20 cellular contexts compared by ENCODE assay signal in genomic region chr18:23900979-23901378, GRCh38.
DNase-seq lines count a peak whose midpoint lies in the region; ATAC-seq, FAIRE-seq and TF ChIP-seq lines count a peak whose summit lies in the region.
"Had no signal": no experiment of that assay in that cellular context is flagged by ENCODE, and none has a peak within 500 bp of the region (broad histone marks: within the 10 kb centered on the region; RNA-seq: fewer than 3 reads in every experiment).

No MANE protein-coding gene starts in this region.

- H2BK20ac ChIP-seq in H1 (ENCODE audit: low read length), result no peak overlapping the region

- 65% methylated on average over 8 of the region's 8 CpGs; no CpG with 5 or more reads in 1 of the 2 experiments for WGBS in H1 (ENCODE audit: extremely low coverage in 1 of 2, insufficient coverage in 1 of 2, insufficient read length in 1 of 2, insufficient replicate concordance in 2 of 2, low coverage in 1 of 2, low lambda C conversion rate in 2 of 2, missing lambda C conversion rate in 1 of 2), 2 experiments
- WGBS in suprapubic skin, result 69% methylated on average over 8 of the region's 8 CpGs

- no peaks in the 10 kb centered on the region for H3K36me3 Mint-ChIP-seq in activated naive CD8-positive, alpha-beta T cell treated with anti-CD3 and anti-CD28 coated beads, Interleukin-2, amount 10 ng/mL, durations not matched to agents 7 days and 5 days
- H3K36me3 Mint-ChIP-seq in activated naive CD8-positive, alpha-beta T cell treated with anti-CD3 and anti-CD28 coated beads, Interleukin-2, amount 50 U/mL, for 24 hours (ENCODE audit: low read depth), result no peaks in the 10 kb centered on the region
- no peaks in the 10 kb centered on the region for H3K36me3 Mint-ChIP-seq in nephron progenitor cell (ENCODE audit: low read depth)
- H3K36me3 Mint-ChIP-seq: activated naive CD4-positive, alpha-beta T cell treated with anti-CD3 and anti-CD28 coated beads, Interleukin-2, amount 50 U/mL, for 24 hours had no signal

- H3K9me2 ChIP-seq in OCI-LY7 (ENCODE audit: insufficient read depth, low read length), result no peaks in the 10 kb centered on the region

- H4K20me1 ChIP-seq in OCI-LY7 (ENCODE audit: insufficient read depth, low read length) (no peaks in the 10 kb centered on the region), H1 (replicated peaks in 1 of 2; ENCODE audit: control insufficient read depth in 1 of 2, insufficient read depth in 2 of 2, low read length in 2 of 2) (no peaks in the 10 kb centered on the region)

- no peak overlapping the region for H2BK15ac ChIP-seq in H1 (ENCODE audit: low read length)

- no peak overlapping the region for H3K27ac ChIP-seq in OCI-LY7 (ENCODE audit: low read depth, low read length, poor library complexity, severe bottlenecking)
- H3K27ac ChIP-seq in H1 (ENCODE audit: low read depth, low read length), result no peak overlapping the region
- no peak overlapping the region for H3K27ac ChIP-seq in suprapubic skin
- H3K27ac ChIP-seq: thoracic aorta had no signal

- H3K4me3 Mint-ChIP-seq in activated naive CD8-positive, alpha-beta T cell treated with anti-CD3 and anti-CD28 coated beads, Interleukin-2, amount 10 ng/mL, durations not matched to agents 7 days and 5 days, result no peak overlapping the region
- H3K4me3 Mint-ChIP-seq in activated naive CD8-positive, alpha-beta T cell treated with anti-CD3 and anti-CD28 coated beads, Interleukin-2, amount 50 U/mL, for 24 hours, result no peak overlapping the region
- H3K4me3 Mint-ChIP-seq in nephron progenitor cell, result peak overlapping the region; percentile 19
- H3K4me3 Mint-ChIP-seq: activated CD4-positive, alpha-beta T cell treated with anti-CD3 and anti-CD28 coated beads, Interleukin-2, amount 10 ng/mL, durations not matched to agents 7 days and 5 days; activated naive CD4-positive, alpha-beta T cell treated with anti-CD3 and anti-CD28 coated beads, Interleukin-2, amount 50 U/mL, for 24 hours had no signal

- H3K4me1 Mint-ChIP-seq in activated naive CD8-positive, alpha-beta T cell treated with anti-CD3 and anti-CD28 coated beads, Interleukin-2, amount 10 ng/mL, durations not matched to agents 7 days and 5 days, result peaks cover 8% of the 10 kb centered on the region
- peaks cover 8% of the 10 kb centered on the region for H3K4me1 Mint-ChIP-seq in activated naive CD8-positive, alpha-beta T cell treated with anti-CD3 and anti-CD28 coated beads, Interleukin-2, amount 50 U/mL, for 24 hours
- peaks cover 10% of the 10 kb centered on the region for H3K4me1 Mint-ChIP-seq in nephron progenitor cell

- H3K9me3 Mint-ChIP-seq in activated naive CD8-positive, alpha-beta T cell treated with anti-CD3 and anti-CD28 coated beads, Interleukin-2, amount 10 ng/mL, durations not matched to agents 7 days and 5 days, result no peaks in the 10 kb centered on the region
- H3K9me3 Mint-ChIP-seq in activated naive CD8-positive, alpha-beta T cell treated with anti-CD3 and anti-CD28 coated beads, Interleukin-2, amount 50 U/mL, for 24 hours, result no peaks in the 10 kb centered on the region
- H3K9me3 Mint-ChIP-seq in nephron progenitor cell, result no peaks in the 10 kb centered on the region
- H3K9me3 Mint-ChIP-seq: activated CD4-positive, alpha-beta T cell treated with anti-CD3 and anti-CD28 coated beads, Interleukin-2, amount 10 ng/mL, durations not matched to agents 7 days and 5 days; activated naive CD4-positive, alpha-beta T cell treated with anti-CD3 and anti-CD28 coated beads, Interleukin-2, amount 50 U/mL, for 24 hours had no signal

- H3K27me3 ChIP-seq in H1 (replicated peaks in 1 of 4; ENCODE audit: control insufficient read depth in 3 of 4, extremely low read depth in 1 of 4, insufficient read depth in 3 of 4, low read length in 3 of 4), result no peaks in the 10 kb centered on the region
- H3K27me3 ChIP-seq in suprapubic skin, result no peaks in the 10 kb centered on the region

- no peaks in the 10 kb centered on the region for H3K79me1 ChIP-seq in H1 (ENCODE audit: low read depth, low read length)

- peaks cover 8% of the 10 kb centered on the region for H3K27me3 Mint-ChIP-seq in activated naive CD8-positive, alpha-beta T cell treated with anti-CD3 and anti-CD28 coated beads, Interleukin-2, amount 10 ng/mL, durations not matched to agents 7 days and 5 days
- H3K27me3 Mint-ChIP-seq in activated naive CD8-positive, alpha-beta T cell treated with anti-CD3 and anti-CD28 coated beads, Interleukin-2, amount 50 U/mL, for 24 hours, result peaks cover 2% of the 10 kb centered on the region
- H3K27me3 Mint-ChIP-seq in nephron progenitor cell (ENCODE audit: low read depth, poor library complexity), result peaks cover 18% of the 10 kb centered on the region
- H3K27me3 Mint-ChIP-seq: activated naive CD4-positive, alpha-beta T cell treated with anti-CD3 and anti-CD28 coated beads, Interleukin-2, amount 50 U/mL, for 24 hours had no signal

- H3K23ac ChIP-seq in H1 (ENCODE audit: insufficient read length), result no peak overlapping the region

- no peak for DNase-seq in activated naive CD8-positive, alpha-beta T cell treated with anti-CD3 and anti-CD28 coated beads, Interleukin-2, amount 10 ng/mL, durations not matched to agents 7 days and 5 days
- DNase-seq in activated naive CD8-positive, alpha-beta T cell treated with anti-CD3 and anti-CD28 coated beads, Interleukin-2, amount 50 U/mL, for 24 hours, result no peak
- DNase-seq in OCI-LY7 (ENCODE audit: low spot score) (no peak), H1 (ENCODE audit: low read depth in 1 of 2, low spot score in 2 of 2) (no peak), nephron progenitor cell (peak; percentile 16), NCI-H1417 (lab: John Stamatoyannopoulos, UW) (no peak), suprapubic skin (ENCODE audit: low spot score in 2 of 2) (no peak)
- DNase-seq: activated CD4-positive, alpha-beta T cell treated with anti-CD3 and anti-CD28 coated beads, Interleukin-2, amount 10 ng/mL, durations not matched to agents 7 days and 5 days; DMS153; KBM-7; NCI-H2107; NCI-H526 treated with DMSO at 0.1 percent for 48 hours; retina; SIG-M5; stimulated activated CD4-positive, alpha-beta T cell treated with anti-CD3 and anti-CD28 coated beads, Interleukin-12 subunit alpha, Interleukin-12 subunit beta, amount 100 ng/mL, for 4 hours; T-helper 1 cell had no signal

- H4K8ac ChIP-seq in H1 (ENCODE audit: extremely low read depth, insufficient read depth, low read length), result no peak overlapping the region

- no peak for TF ChIP-seq EP300 in H1 (IDR thresholded peaks at IDR 0.05; ENCODE audit: borderline replicate concordance in 1 of 2, low read depth in 2 of 2, low read length in 2 of 2)
- TF ChIP-seq EP300 in suprapubic skin (IDR thresholded peaks at IDR 0.05), result no peak

- H3K9ac ChIP-seq in H1 (replicated peaks in 1 of 4; ENCODE audit: extremely low read depth in 1 of 4, low read depth in 3 of 4, low read length in 3 of 4), result no peak overlapping the region

- H3K4me2 ChIP-seq in OCI-LY7 (ENCODE audit: low read length), result no peak overlapping the region
- no peak overlapping the region for H3K4me2 ChIP-seq in H1 (ENCODE audit: insufficient read depth in 1 of 2, low read depth in 2 of 2, low read length in 2 of 2)

- H2AK5ac ChIP-seq in H1 (ENCODE audit: low read depth, low read length), result no peak overlapping the region

- no peak overlapping the region for H4K91ac ChIP-seq in H1 (replicated peaks; ENCODE audit: insufficient read length, low read length)

- no peak overlapping the region for H2BK12ac ChIP-seq in H1 (ENCODE audit: low read depth, low read length)

- H3K4ac ChIP-seq in H1 (replicated peaks; ENCODE audit: insufficient read length, low read depth, low read length), result no peak overlapping the region

- H3K27ac Mint-ChIP-seq in activated naive CD8-positive, alpha-beta T cell treated with anti-CD3 and anti-CD28 coated beads, Interleukin-2, amount 10 ng/mL, durations not matched to agents 7 days and 5 days, result no peak overlapping the region
- H3K27ac Mint-ChIP-seq in activated naive CD8-positive, alpha-beta T cell treated with anti-CD3 and anti-CD28 coated beads, Interleukin-2, amount 50 U/mL, for 24 hours, result no peak overlapping the region
- H3K27ac Mint-ChIP-seq in nephron progenitor cell, result no peak overlapping the region
- H3K27ac Mint-ChIP-seq: activated CD4-positive, alpha-beta T cell treated with anti-CD3 and anti-CD28 coated beads, Interleukin-2, amount 10 ng/mL, durations not matched to agents 7 days and 5 days; activated naive CD4-positive, alpha-beta T cell treated with anti-CD3 and anti-CD28 coated beads, Interleukin-2, amount 50 U/mL, for 24 hours had no signal

- H2BK120ac ChIP-seq in H1 (replicated peaks; ENCODE audit: low read depth, low read length), result no peak overlapping the region

- no peaks in the 10 kb centered on the region for H3K23me2 ChIP-seq in H1 (ENCODE audit: low read depth, low read length)

- H3K36me3 ChIP-seq in OCI-LY7 (ENCODE audit: insufficient read depth, low read length), result no peaks in the 10 kb centered on the region
- no peaks in the 10 kb centered on the region for H3K36me3 ChIP-seq in H1 (ENCODE audit: control insufficient read depth in 2 of 4, insufficient read depth in 4 of 4, low read length in 3 of 4)
- peaks cover 62% of the 10 kb centered on the region for H3K36me3 ChIP-seq in suprapubic skin
- H3K36me3 ChIP-seq: thoracic aorta had no signal

- TF ChIP-seq RAD21 in H1 (IDR thresholded peaks at IDR 0.05 in 1 of 2, conservative IDR thresholded peaks at IDR 0.05 in 1 of 2; ENCODE audit: low read depth in 2 of 2, low read length in 2 of 2), result no peak

- intact Hi-C loops in OCI-LY7 (cut with micrococcal nuclease; ENCODE audit: unreplicated experiment), result no loop called here

- no TSS peak for BruUV-seq in OCI-LY7 (replicated peaks; lab: Mats Ljungman, UMichigan)

- no peaks in the 10 kb centered on the region for H3K79me2 ChIP-seq in OCI-LY7 (ENCODE audit: insufficient read depth, low read depth, low read length)
- H3K79me2 ChIP-seq in H1 (ENCODE audit: control insufficient read depth in 1 of 2, insufficient read depth in 2 of 2, low read length in 2 of 2), result no peaks in the 10 kb centered on the region

- 0 out of 2 replicates have a peak overlapping the region, but pooled peaks have one; percentile 6 for H2AFZ ChIP-seq in OCI-LY7 (ENCODE audit: low read length)
- no peak overlapping the region for H2AFZ ChIP-seq in H1 (ENCODE audit: low read length)

- H3K56ac ChIP-seq in H1 (replicated peaks; ENCODE audit: insufficient read length, low read depth, low read length), result no peak overlapping the region

- ATAC-seq in activated naive CD8-positive, alpha-beta T cell treated with anti-CD3 and anti-CD28 coated beads, Interleukin-2, amount 10 ng/mL, durations not matched to agents 7 days and 5 days (ENCODE audit: low read depth), result peak; percentile 74
- ATAC-seq in activated naive CD8-positive, alpha-beta T cell treated with anti-CD3 and anti-CD28 coated beads, Interleukin-2, amount 50 U/mL, for 24 hours, result no peak
- no peak for ATAC-seq in HG03045 (IDR thresholded peaks at IDR 0.05; ENCODE audit: unreplicated experiment)

- CTCF ChIA-PET in OCI-LY7 (lab: Charles Lee; ENCODE audit: unreplicated experiment), result no interaction called here
- CTCF ChIA-PET in H1 (lab: Charles Lee; ENCODE audit: partially characterized antibody), result interaction anchor here (1.0 to 2.8 kb wide), 3 partner anchors 9 to 288 kb away, joined by 3 to 19 read pairs (median 3); no protein-coding TSS in a partner anchor

- H3K4me1 ChIP-seq in OCI-LY7 (ENCODE audit: insufficient read depth, low read length, poor library complexity, severe bottlenecking) (no peaks in the 10 kb centered on the region), H1 (replicated peaks in 1 of 4; ENCODE audit: control insufficient read depth in 3 of 4, insufficient read depth in 4 of 4, low read length in 3 of 4) (peaks cover 0 to 4% (median 0%) of the 10 kb centered on the region in 4 experiments; a peak in 1 of 7 replicates), suprapubic skin (no peaks in the 10 kb centered on the region)

- POLR2A ChIA-PET in activated naive CD8-positive, alpha-beta T cell treated with anti-CD3 and anti-CD28 coated beads, Interleukin-2, amount 10 ng/mL, durations not matched to agents 7 days and 5 days (lab: Charles Lee), result interaction anchor here (0.6 kb wide), 1 partner anchor 247 kb away, joined by 3 read pairs; no protein-coding TSS in a partner anchor
- POLR2A ChIA-PET in OCI-LY7 (lab: Charles Lee), result no interaction called here
- POLR2A ChIA-PET in H1 (lab: Charles Lee; ENCODE audit: partially characterized antibody), result no interaction called here

- H3K18ac ChIP-seq in H1 (ENCODE audit: extremely low read depth, low read length), result no peak overlapping the region

- no peaks in the 10 kb centered on the region for H3K9me3 ChIP-seq in OCI-LY7 (ENCODE audit: low read length)
- no peaks in the 10 kb centered on the region for H3K9me3 ChIP-seq in H1 (ENCODE audit: insufficient read depth in 2 of 2, low read depth in 1 of 2, low read length in 1 of 2)
- H3K9me3 ChIP-seq in suprapubic skin, result no peaks in the 10 kb centered on the region
- H3K9me3 ChIP-seq: thoracic aorta had no signal

- H3K4me3 ChIP-seq in OCI-LY7 (ENCODE audit: low read depth, low read length, poor library complexity, severe bottlenecking), result no peak overlapping the region
- no peak overlapping the region for H3K4me3 ChIP-seq in H1 (ENCODE audit: extremely low read depth in 1 of 4, insufficient read depth in 2 of 4, low read depth in 3 of 4, low read length in 4 of 4)
- H3K4me3 ChIP-seq in suprapubic skin, result no peak overlapping the region
- H3K4me3 ChIP-seq: thoracic aorta had no signal

- no peak overlapping the region for H4K5ac ChIP-seq in H1 (ENCODE audit: insufficient read length, low read depth, low read length)

- TF ChIP-seq CTCF in OCI-LY7 (conservative IDR thresholded peaks at IDR 0.05; ENCODE audit: low read length), result no peak
- TF ChIP-seq CTCF in H1 (IDR thresholded peaks at IDR 0.05; ENCODE audit: control extremely low read depth in 1 of 3, insufficient read depth in 1 of 3, low read depth in 1 of 3, low read length in 3 of 3), result no peak
- no peak for TF ChIP-seq CTCF in nephron progenitor cell (IDR thresholded peaks at IDR 0.05)
- no peak for TF ChIP-seq CTCF in suprapubic skin (IDR thresholded peaks at IDR 0.05)

- H3K14ac ChIP-seq in H1 (ENCODE audit: insufficient read length), result no peak overlapping the region

- TF ChIP-seq POLR2A in H1 (IDR thresholded peaks at IDR 0.05; ENCODE audit: control extremely low read depth in 1 of 2, low read depth in 2 of 2, low read length in 2 of 2) (no peak), suprapubic skin (IDR thresholded peaks at IDR 0.05) (no peak)

- peak; percentile 50 for FAIRE-seq in H1 (lab: Jason Lieb, UNC)
- FAIRE-seq: bronchial epithelial cell had no signal

- H2BK5ac ChIP-seq in H1 (ENCODE audit: low read depth, low read length), result no peak overlapping the region
